Comparison of ENCODE assay signal across 16 cellular contexts in genomic region chr16:73170587-73170986, GRCh38.
DNase-seq lines count a peak whose midpoint lies in the region; ATAC-seq and TF ChIP-seq lines count a peak whose summit lies in the region.
"Had no signal": no experiment of that assay in that cellular context is flagged by ENCODE, and none has a peak within 500 bp of the region (broad histone marks: within the 10 kb centered on the region; RNA-seq: fewer than 3 reads in every experiment).

No MANE protein-coding gene starts in this region.

- H3K36me3 ChIP-seq in hepatocyte (replicated peaks; ENCODE audit: insufficient read depth, low read depth), result no peaks in the 10 kb centered on the region
- H3K36me3 ChIP-seq in neuronal stem cell (replicated peaks in 1 of 2; ENCODE audit: control insufficient read depth in 2 of 2, insufficient read depth in 2 of 2, low read length in 2 of 2), result no peaks in the 10 kb centered on the region

- no peak overlapping the region for H4K91ac ChIP-seq in neuronal stem cell (ENCODE audit: low read depth, low read length, poor library complexity)

- peak overlapping the region; percentile 44 for H3K18ac ChIP-seq in neuronal stem cell (ENCODE audit: low read length)

- no peaks in the 10 kb centered on the region for H3K79me2 ChIP-seq in hepatocyte

- peaks cover 3% of the 10 kb centered on the region for H3K27me3 Mint-ChIP-seq in activated CD4-positive, alpha-beta T cell treated with anti-CD3 and anti-CD28 coated beads, Interleukin-2, amount 10 ng/mL, durations not matched to agents 24 days and 14 days
- H3K27me3 Mint-ChIP-seq in activated T-cell treated with anti-CD3 and anti-CD28 coated beads, Interleukin-2, amount 50 U/mL, for 4 hours (ENCODE audit: low read depth), result no peaks in the 10 kb centered on the region
- H3K27me3 Mint-ChIP-seq: activated CD8-positive, alpha-beta memory T cell treated with anti-CD3 and anti-CD28 coated beads, Interleukin-2, amount 10 ng/mL, durations not matched to agents 7 days and 5 days had no signal

- H3K4me2 ChIP-seq in hepatocyte, result peak overlapping the region; percentile 67
- no peak overlapping the region for H3K4me2 ChIP-seq in neuronal stem cell (ENCODE audit: insufficient read depth, low read length, poor library complexity, severe bottlenecking)

- H3K4me1 Mint-ChIP-seq in activated CD4-positive, alpha-beta T cell treated with anti-CD3 and anti-CD28 coated beads, Interleukin-2, amount 10 ng/mL, durations not matched to agents 24 days and 14 days, result peaks cover 4% of the 10 kb centered on the region
- peaks cover 8% of the 10 kb centered on the region for H3K4me1 Mint-ChIP-seq in activated T-cell treated with anti-CD3 and anti-CD28 coated beads, Interleukin-2, amount 50 U/mL, for 4 hours (ENCODE audit: low read depth)
- H3K4me1 Mint-ChIP-seq: activated CD8-positive, alpha-beta memory T cell treated with anti-CD3 and anti-CD28 coated beads, Interleukin-2, amount 10 ng/mL, durations not matched to agents 7 days and 5 days had no signal

- H3K4ac ChIP-seq in neuronal stem cell (ENCODE audit: low read length), result no peak overlapping the region

- DNase-seq in DMS53 (lab: John Stamatoyannopoulos, UW) (peak; percentile 37), DMS53 treated with DMSO at 0.1 percent for 48 hours (lab: John Stamatoyannopoulos, UW; ENCODE audit: unreplicated experiment) (no peak), hepatocyte (ENCODE audit: low spot score) (no peak), neuronal stem cell (ENCODE audit: low spot score) (no peak), GM10248 (ENCODE audit: extremely low spot score) (no peak)
- DNase-seq in activated CD4-positive, alpha-beta T cell treated with anti-CD3 and anti-CD28 coated beads, Interleukin-2, amount 10 ng/mL, durations not matched to agents 24 days and 14 days, result no peak
- DNase-seq in activated T-cell treated with anti-CD3 and anti-CD28 coated beads, Interleukin-2, amount 50 U/mL, for 4 hours, result no peak
- DNase-seq: 8988T; activated CD8-positive, alpha-beta memory T cell treated with anti-CD3 and anti-CD28 coated beads, Interleukin-2, amount 10 ng/mL, durations not matched to agents 7 days and 5 days; mesenchymal stem cell; NCI-H1048; OCI-M1; SW 1271 had no signal

- no peak overlapping the region for H2BK12ac ChIP-seq in neuronal stem cell (ENCODE audit: low read length)

- no peak overlapping the region for H3K4me3 Mint-ChIP-seq in activated CD4-positive, alpha-beta T cell treated with anti-CD3 and anti-CD28 coated beads, Interleukin-2, amount 10 ng/mL, durations not matched to agents 24 days and 14 days
- H3K4me3 Mint-ChIP-seq in activated T-cell treated with anti-CD3 and anti-CD28 coated beads, Interleukin-2, amount 50 U/mL, for 4 hours, result no peak overlapping the region
- H3K4me3 Mint-ChIP-seq: activated CD8-positive, alpha-beta memory T cell treated with anti-CD3 and anti-CD28 coated beads, Interleukin-2, amount 10 ng/mL, durations not matched to agents 7 days and 5 days; H9; IgD-negative memory B cell had no signal

- H3K4me1 ChIP-seq in hepatocyte (ENCODE audit: insufficient read depth) (peaks cover 36% of the 10 kb centered on the region), neuronal stem cell (ENCODE audit: control insufficient read depth in 2 of 2, insufficient read depth in 1 of 2, low read depth in 1 of 2, low read length in 2 of 2) (peaks cover 9 to 29% of the 10 kb centered on the region in 2 donors)

- TF ChIP-seq CTCF in hepatocyte (IDR thresholded peaks at IDR 0.05; ENCODE audit: poor library complexity) (no peak), GM10248 (IDR thresholded peaks at IDR 0.05; ENCODE audit: control extremely low read depth, extremely low read depth, low read depth, missing control alignments) (no peak)

- no peaks in the 10 kb centered on the region for H3K36me3 Mint-ChIP-seq in activated CD4-positive, alpha-beta T cell treated with anti-CD3 and anti-CD28 coated beads, Interleukin-2, amount 10 ng/mL, durations not matched to agents 24 days and 14 days (ENCODE audit: low read depth)
- H3K36me3 Mint-ChIP-seq in activated T-cell treated with anti-CD3 and anti-CD28 coated beads, Interleukin-2, amount 50 U/mL, for 4 hours (ENCODE audit: insufficient read depth), result no peaks in the 10 kb centered on the region
- H3K36me3 Mint-ChIP-seq: activated CD8-positive, alpha-beta memory T cell treated with anti-CD3 and anti-CD28 coated beads, Interleukin-2, amount 10 ng/mL, durations not matched to agents 7 days and 5 days; IgD-negative memory B cell had no signal

- H3K9me3 Mint-ChIP-seq in activated CD4-positive, alpha-beta T cell treated with anti-CD3 and anti-CD28 coated beads, Interleukin-2, amount 10 ng/mL, durations not matched to agents 24 days and 14 days, result no peaks in the 10 kb centered on the region
- no peaks in the 10 kb centered on the region for H3K9me3 Mint-ChIP-seq in activated T-cell treated with anti-CD3 and anti-CD28 coated beads, Interleukin-2, amount 50 U/mL, for 4 hours
- H3K9me3 Mint-ChIP-seq: H9 had no signal

- H3K27me3 ChIP-seq in hepatocyte (no peaks in the 10 kb centered on the region), neuronal stem cell (ENCODE audit: control insufficient read depth in 3 of 3, insufficient read depth in 3 of 3, low read depth in 1 of 3, low read length in 3 of 3) (peaks cover 0 to 2% (median 0%) of the 10 kb centered on the region in 3 experiments)

- peak overlapping the region; percentile 27 for H2AK5ac ChIP-seq in neuronal stem cell (ENCODE audit: low read depth, low read length)

- H3K9ac ChIP-seq in neuronal stem cell (ENCODE audit: low read depth, low read length, poor library complexity), result no peak overlapping the region

- no peak overlapping the region for H3K23ac ChIP-seq in neuronal stem cell (ENCODE audit: low read depth, low read length, poor library complexity)

- H2AFZ ChIP-seq in hepatocyte, result no peak overlapping the region
- H2AFZ ChIP-seq in neuronal stem cell (ENCODE audit: low read length), result peak overlapping the region; percentile 80

- H3K4me3 ChIP-seq in hepatocyte, result no peak overlapping the region
- H3K4me3 ChIP-seq in neuronal stem cell (ENCODE audit: low read length in 2 of 2), result no peak overlapping the region

- no peak for ATAC-seq in activated T-cell treated with anti-CD3 and anti-CD28 coated beads, Interleukin-2, amount 50 U/mL, for 4 hours
- ATAC-seq: activated CD8-positive, alpha-beta memory T cell treated with anti-CD3 and anti-CD28 coated beads, Interleukin-2, amount 10 ng/mL, durations not matched to agents 7 days and 5 days had no signal

- no peak overlapping the region for H2BK5ac ChIP-seq in neuronal stem cell (ENCODE audit: low read length)

- H3K27ac ChIP-seq in hepatocyte (peak overlapping the region; percentile 53), neuronal stem cell (replicated peaks; ENCODE audit: low read length) (no peak overlapping the region)

- POLR2A ChIA-PET in GM10248 (lab: Yijun Ruan, JAX), result no interaction called here

- intact Hi-C loops in activated CD4-positive, alpha-beta T cell treated with anti-CD3 and anti-CD28 coated beads, Interleukin-2, amount 10 ng/mL, durations not matched to agents 24 days and 14 days (cut with micrococcal nuclease), result no loop called here

- H4K20me1 ChIP-seq in hepatocyte (ENCODE audit: insufficient read depth, poor library complexity, severe bottlenecking), result no peaks in the 10 kb centered on the region

- H3K9me3 ChIP-seq in hepatocyte (ENCODE audit: low read depth) (no peaks in the 10 kb centered on the region), neuronal stem cell (replicated peaks in 1 of 2; ENCODE audit: control insufficient read depth in 2 of 2, insufficient read depth in 1 of 2, low read depth in 1 of 2, low read length in 2 of 2) (no peaks in the 10 kb centered on the region)

- CTCF ChIA-PET in GM10248 (lab: Yijun Ruan, JAX), result interaction anchor here (0.9 to 1.6 kb wide), 2 partner anchors 11 to 338 kb away, joined by 3 to 4 read pairs; no protein-coding TSS in a partner anchor

- no peak overlapping the region for H3K27ac Mint-ChIP-seq in activated CD4-positive, alpha-beta T cell treated with anti-CD3 and anti-CD28 coated beads, Interleukin-2, amount 10 ng/mL, durations not matched to agents 24 days and 14 days
- H3K27ac Mint-ChIP-seq: activated CD8-positive, alpha-beta memory T cell treated with anti-CD3 and anti-CD28 coated beads, Interleukin-2, amount 10 ng/mL, durations not matched to agents 7 days and 5 days; H9; IgD-negative memory B cell had no signal

- WGBS in hepatocyte (ENCODE audit: low lambda C conversion rate, missing lambda C conversion rate), result 77% methylated on average over 10 of the region's 10 CpGs
- no CpG with 5 or more reads among the region's 10 CpGs for WGBS in neuronal stem cell (ENCODE audit: extremely low coverage in 2 of 2, insufficient read length in 2 of 2, insufficient replicate concordance in 1 of 2), 2 donors

- no peak overlapping the region for H3K14ac ChIP-seq in neuronal stem cell (ENCODE audit: low read length)

- no peaks in the 10 kb centered on the region for H3K9me2 ChIP-seq in hepatocyte (replicated peaks; ENCODE audit: insufficient read depth)

- no peak overlapping the region for H4K8ac ChIP-seq in neuronal stem cell (ENCODE audit: low read depth, low read length)

- H2BK120ac ChIP-seq in neuronal stem cell (ENCODE audit: low read depth, low read length), result no peak overlapping the region

- H2BK15ac ChIP-seq in neuronal stem cell (ENCODE audit: low read length), result no peak overlapping the region

- no peaks in the 10 kb centered on the region for H3K79me1 ChIP-seq in neuronal stem cell (ENCODE audit: low read depth, low read length)

TF ChIP-seq in PFSK-1, 5 proteins besides CTCF, POLR2A, EP300 and RAD21:
- TF ChIP-seq FOXP2 (optimal IDR thresholded peaks at IDR 0.05; ENCODE audit: borderline replicate concordance, extremely low read depth, extremely low read length, insufficient read depth) (no peak), SIN3A (IDR thresholded peaks at IDR 0.05; ENCODE audit: borderline replicate concordance, insufficient read depth, low read length) (peak; percentile 30; the same call in 1 of the 2 replicates)
